In genomic region chr19:2415973-2416319, GRCh38 we compare ENCODE assay signal across 26 cellular contexts. TPM values are rescaled to one million over a fixed set of nuclear protein-coding genes. Genes with fewer than 3 reads are reported as not detected.
A peak's percentile ranks its signal among the peaks of the same experiment; 100 is the strongest.
DNase-seq lines count a peak whose midpoint lies in the region; ATAC-seq, FAIRE-seq and TF ChIP-seq lines count a peak whose summit lies in the region.
"Had no signal": no experiment of that assay in that cellular context is flagged by ENCODE, and none has a peak within 500 bp of the region (broad histone marks: within the 10 kb centered on the region; RNA-seq: fewer than 3 reads in every experiment).

No MANE protein-coding gene starts in this region.

- H2AFZ ChIP-seq in K562 (ENCODE audit: low read depth, low read length): no peak overlapping the region
- H2AFZ ChIP-seq: GM23248 had no signal

- peaks cover 64% of the 10 kb centered on the region for H3K4me1 ChIP-seq in BLaER1
- H3K4me1 ChIP-seq in HEK293 (ENCODE audit: control insufficient read depth, insufficient read depth, low read length): no peaks in the 10 kb centered on the region
- H3K4me1 ChIP-seq in K562 (replicated peaks in 1 of 2; ENCODE audit: control insufficient read depth in 2 of 2, insufficient read depth in 2 of 2, low read length in 2 of 2): peaks cover 0 to 16% of the 10 kb centered on the region in 2 experiments; a peak in 2 of 5 replicates
- H3K4me1 ChIP-seq in left lung: no peaks in the 10 kb centered on the region
- no peaks in the 10 kb centered on the region for H3K4me1 ChIP-seq in lower lobe of right lung
- no peaks in the 10 kb centered on the region for H3K4me1 ChIP-seq in thyroid gland

- no peak for FAIRE-seq in K562 (lab: Jason Lieb, UNC)
- FAIRE-seq: GM12878, H54, HTR-8/SVneo had no signal

- ATAC-seq in K562: no peak
- peak; percentile 17 for ATAC-seq in left colon
- ATAC-seq in left lung: no peak
- ATAC-seq in activated naive CD4-positive, alpha-beta T cell treated with anti-CD3 and anti-CD28 coated beads, Interleukin-2, amount 50 U/mL, for 72 hours: no peak
- ATAC-seq in lower lobe of right lung: no peak

- peaks cover 8% of the 10 kb centered on the region for H3K9me3 ChIP-seq in BLaER1
- H3K9me3 ChIP-seq in HEK293 (ENCODE audit: control insufficient read depth, insufficient read depth, low read depth, low read length): no peaks in the 10 kb centered on the region
- H3K9me3 ChIP-seq in K562 (replicated peaks; ENCODE audit: control insufficient read depth, insufficient read depth, low read depth, low read length): no peaks in the 10 kb centered on the region
- no peaks in the 10 kb centered on the region for H3K9me3 ChIP-seq in left lung
- no peaks in the 10 kb centered on the region for H3K9me3 ChIP-seq in lower lobe of right lung
- H3K9me3 ChIP-seq in thyroid gland: no peaks in the 10 kb centered on the region

- H3K9ac ChIP-seq in BLaER1: peak overlapping the region; percentile 38; the same call in 1 of the 2 replicates
- no peak overlapping the region for H3K9ac ChIP-seq in K562 (ENCODE audit: insufficient read depth in 1 of 2, low read depth in 2 of 2, low read length in 2 of 2)
- H3K9ac ChIP-seq: GM23248, KMS-11 had no signal

- no peaks in the 10 kb centered on the region for H3K36me3 Mint-ChIP-seq in activated naive CD4-positive, alpha-beta T cell treated with anti-CD3 and anti-CD28 coated beads, Interleukin-2, amount 50 U/mL, for 72 hours

- H4K20me1 ChIP-seq in BLaER1 (no peaks in the 10 kb centered on the region; the same call in 1 of the 2 replicates), K562 (replicated peaks; ENCODE audit: control insufficient read depth, insufficient read depth, low read length) (no peaks in the 10 kb centered on the region)

- in situ Hi-C loops in K562 (cut with MboI): no loop called here

- intact Hi-C loops in K562 (cut with micrococcal nuclease) (no loop called here), left colon (cut with DNase I, micrococcal nuclease) (no loop called here), left lung (cut with DNase I) (no loop called here), lower lobe of right lung (cut with DNase I) (no loop called here), thyroid gland (cut with DNase I) (no loop called here)

- no peak overlapping the region for H3K4me3 ChIP-seq in BLaER1
- H3K4me3 ChIP-seq in HEK293 (ENCODE audit: low read depth, low read length): no peak overlapping the region
- H3K4me3 ChIP-seq in K562: no peak overlapping the region
- no peak overlapping the region for H3K4me3 ChIP-seq in left lung
- H3K4me3 ChIP-seq in lower lobe of right lung: no peak overlapping the region
- no peak overlapping the region for H3K4me3 ChIP-seq in thyroid gland (replicated peaks in 1 of 3)
- H3K4me3 ChIP-seq: GM12878, GM23248 had no signal

- peak overlapping the region; percentile 57 for H3K27ac ChIP-seq in BLaER1
- H3K27ac ChIP-seq in HEK293 (ENCODE audit: extremely low read depth, low read depth, low read length): no peak overlapping the region
- no peak overlapping the region for H3K27ac ChIP-seq in K562 (ENCODE audit: extremely low read depth, low read depth, low read length)
- H3K27ac ChIP-seq in left lung: no peak overlapping the region
- no peak overlapping the region for H3K27ac ChIP-seq in lower lobe of right lung
- no peak overlapping the region for H3K27ac ChIP-seq in thyroid gland
- H3K27ac ChIP-seq: GM23248, KMS-11 had no signal

- no peaks in the 10 kb centered on the region for H3K9me3 Mint-ChIP-seq in activated naive CD4-positive, alpha-beta T cell treated with anti-CD3 and anti-CD28 coated beads, Interleukin-2, amount 50 U/mL, for 72 hours
- H3K9me3 Mint-ChIP-seq: CD8-positive, alpha-beta memory T cell had no signal

- H3K4me2 ChIP-seq in BLaER1 (peak overlapping the region; percentile 70), K562 (ENCODE audit: insufficient read depth, low read length) (no peak overlapping the region)
- H3K4me2 ChIP-seq: KMS-11 had no signal

- H3K36me3 ChIP-seq in BLaER1 (peaks cover 33% of the 10 kb centered on the region), HEK293 (ENCODE audit: control insufficient read depth in 2 of 2, insufficient read depth in 1 of 2, low read length in 2 of 2) (peaks cover 0 to 11% of the 10 kb centered on the region in 2 experiments; a peak in 1 of 3 replicates), K562 (ENCODE audit: control insufficient read depth, insufficient read depth, low read length) (peaks cover 32% of the 10 kb centered on the region; the same call in 1 of the 3 replicates), left lung (peaks cover 0 to 9% of the 10 kb centered on the region in 2 donors), lower lobe of right lung (no peaks in the 10 kb centered on the region), thyroid gland (no peaks in the 10 kb centered on the region)

- no peak overlapping the region for H3K27ac Mint-ChIP-seq in activated naive CD4-positive, alpha-beta T cell treated with anti-CD3 and anti-CD28 coated beads, Interleukin-2, amount 50 U/mL, for 72 hours
- H3K27ac Mint-ChIP-seq: HFFc6 had no signal

- TF ChIP-seq EP300 in K562 (IDR thresholded peaks at IDR 0.05; ENCODE audit: low read length): no peak

- POLR2A ChIA-PET in HEK293 (lab: Yijun Ruan, JAX) (interaction anchor here (1.1 kb wide), 1 partner anchor 60 kb away, joined by 3 read pairs; the partner anchor contains the start of gene GADD45B), K562 (lab: Yijun Ruan, JAX) (interaction anchor here (0.6 kb wide), 1 partner anchor 1658 kb away, joined by 3 read pairs; no protein-coding TSS in a partner anchor)

- CTCF ChIA-PET in HEK293 (lab: Yijun Ruan, JAX) (interaction anchor here (0.7 kb wide), 1 partner anchor 9 kb away, joined by 3 read pairs; no protein-coding TSS in a partner anchor), K562 (lab: Yijun Ruan, JAX; ENCODE audit: low intra/inter-chr PET ratio) (no interaction called here)

- H3K27me3 ChIP-seq in BLaER1: no peaks in the 10 kb centered on the region
- no peaks in the 10 kb centered on the region for H3K27me3 ChIP-seq in K562 (ENCODE audit: control insufficient read depth in 2 of 2, insufficient read depth in 2 of 2, low read length in 2 of 2)
- no peaks in the 10 kb centered on the region for H3K27me3 ChIP-seq in left lung
- H3K27me3 ChIP-seq in lower lobe of right lung (ENCODE audit: low read depth): no peaks in the 10 kb centered on the region
- no peaks in the 10 kb centered on the region for H3K27me3 ChIP-seq in thyroid gland

- TF ChIP-seq POLR2A in K562 (conservative IDR thresholded peaks at IDR 0.05) (no peak), thyroid gland (IDR thresholded peaks at IDR 0.05) (no peak)

- no peaks in the 10 kb centered on the region; the same call in 2 of the 3 replicates for H3K79me2 ChIP-seq in K562 (ENCODE audit: control insufficient read depth, insufficient read depth, low read length)

- DNase-seq in K562 (ENCODE audit: extremely low read depth in 1 of 4, low spot score in 3 of 4) (no peak), left colon (no peak), left lung (no peak), lower lobe of right lung (no peak), thyroid gland (no peak)
- DNase-seq in activated naive CD4-positive, alpha-beta T cell treated with anti-CD3 and anti-CD28 coated beads, Interleukin-2, amount 50 U/mL, for 72 hours (ENCODE audit: low spot score in 2 of 2): no peak
- DNase-seq: 8988T; C1 segment of cervical spinal cord; CD4-positive, CD25-positive, alpha-beta regulatory T cell; CD8-positive, alpha-beta memory T cell; COR-L47; DMS 273 treated with DMSO at 0.1 percent for 48 hours; DMS53; DND-41; EL; GM23248; HCEC 1CT; HFFc6 had no signal

- TF ChIP-seq CTCF in HEK293 (tag by site-specific recombination; IDR thresholded peaks at IDR 0.05) (no peak), K562 (IDR thresholded peaks at IDR 0.05 in 2 of 3, conservative IDR thresholded peaks at IDR 0.05 in 1 of 3; ENCODE audit: insufficient read depth in 2 of 3, low read depth in 1 of 3, low read length in 3 of 3) (no peak), left lung (IDR thresholded peaks at IDR 0.05) (no peak), lower lobe of right lung (IDR thresholded peaks at IDR 0.05) (no peak), thyroid gland (IDR thresholded peaks at IDR 0.05) (no peak)

- BruUV-seq in K562 (replicated peaks; lab: Mats Ljungman, UMichigan): no TSS peak

- TF ChIP-seq RAD21 in K562 (CRISPR knock-in tag; conservative IDR thresholded peaks at IDR 0.05 in 1 of 2, IDR thresholded peaks at IDR 0.05 in 1 of 2): no peak

- no peaks in the 10 kb centered on the region for H3K9me1 ChIP-seq in K562 (ENCODE audit: control insufficient read depth, insufficient read depth, low read length)

- WGBS in K562 (ENCODE audit: insufficient coverage, low coverage, missing lambda C conversion rate): 83% methylated on average over 5 of the region's 6 CpGs
- WGBS in thyroid gland, 2 donors: 73 to 81% methylated on average over 4 to 5 of the region's 6 CpGs

RNA-seq across cellular contexts. Expression of gene TIMM13, which starts 11.4 kb away (rescaled TPM):
- 33.4 and 83.5 TPM in 2 replicates for total RNA-seq in K562 (2011; cell fraction: chromatin; rRNA removed; ENCODE audit: low replicate concordance)
- 50.0 and 67.9 TPM in 2 replicates for total RNA-seq in K562 (2011; cell fraction: nucleolus; rRNA removed)
- 30.1 and 33.7 TPM in 2 replicates for total RNA-seq in K562 (2011; cell fraction: nucleoplasm; rRNA removed)
- total RNA-seq in K562 (2014; rRNA removed) (112 and 140 TPM in 2 replicates), K562 (2014; rRNA removed; fragmentation: Illumina TruSeq; extraction: Trizol) (13.8 and 18.7 TPM in 2 replicates), K562 (2015; rRNA removed; fragmentation: Illumina TruSeq; extraction: Trizol) (81.1 and 90.4 TPM in 2 replicates), K562 (2021) (215 and 235 TPM in 2 replicates), left colon (100 to 1,000 TPM in 1 of 2 donors, 10 to 100 TPM in 1; 90.2 to 129 TPM), left lung (10 to 100 TPM; 69.1 to 98.0 TPM), lower lobe of right lung (53.3 TPM), thyroid gland (10 to 100 TPM; 27.4 to 52.9 (median 45.0) TPM)
- polyA plus RNA-seq in K562 (2011; rRNA removed) (35.0 and 50.3 TPM in 2 replicates), K562 (2014; fragmentation: Illumina TruSeq; extraction: Trizol) (20.3 and 68.0 TPM in 2 replicates), K562 (2014; fragmentation: Nextera tagmentation; extraction: Ambion mirVana) (10 to 100 TPM; 17.6 to 71.8 TPM), K562 (2014; rRNA removed) (105 and 132 TPM in 2 replicates)
- polyA plus RNA-seq in K562 (2011; cell fraction: cytosol; rRNA removed): 77.5 and 236 TPM in 2 replicates
- 41.8 and 63.1 TPM in 2 replicates for polyA plus RNA-seq in K562 (2011; cell fraction: nucleus; rRNA removed)
- polyA plus RNA-seq in K562 (2012): 83.8 and 112 TPM in 2 replicates
- 4.1 and 9.6 TPM in 2 replicates for polyA minus RNA-seq in K562 (2011; rRNA and poly(A)+ RNA removed)
- polyA minus RNA-seq in K562 (2011; cell fraction: cytosol; rRNA and poly(A)+ RNA removed): 27.2 and 34.0 TPM in 2 replicates
- 18.0 and 20.1 TPM in 2 replicates for polyA minus RNA-seq in K562 (2011; cell fraction: nucleus; rRNA and poly(A)+ RNA removed)
- 100 to 1,000 TPM in 1 of 2 donors, 10 to 100 TPM in 1; 46.5 to 103 TPM for total RNA-seq in activated naive CD4-positive, alpha-beta T cell treated with anti-CD3 and anti-CD28 coated beads, Interleukin-2, amount 50 U/mL, for 72 hours

RNA-seq across cellular contexts. Expression of gene LMNB2, which starts 40.8 kb away (rescaled TPM):
- 40.1 and 85.1 TPM in 2 replicates for total RNA-seq in K562 (2011; cell fraction: chromatin; rRNA removed; ENCODE audit: low replicate concordance)
- total RNA-seq in K562 (2011; cell fraction: nucleolus; rRNA removed): 40.9 and 42.2 TPM in 2 replicates
- 35.7 and 48.3 TPM in 2 replicates for total RNA-seq in K562 (2011; cell fraction: nucleoplasm; rRNA removed)
- total RNA-seq in K562 (2014; rRNA removed) (133 and 141 TPM in 2 replicates), K562 (2014; rRNA removed; fragmentation: Illumina TruSeq; extraction: Trizol) (46.8 and 52.9 TPM in 2 replicates), K562 (2015; rRNA removed; fragmentation: Illumina TruSeq; extraction: Trizol) (105 and 106 TPM in 2 replicates), K562 (2021) (98.3 and 123 TPM in 2 replicates), left colon (10 to 100 TPM; 23.6 to 43.9 TPM), left lung (10 to 100 TPM; 35.1 to 40.5 TPM), lower lobe of right lung (20.9 TPM), thyroid gland (10 to 100 TPM; 14.4 to 34.6 (median 27.6) TPM)
- polyA plus RNA-seq in K562 (2011; rRNA removed) (90.3 and 94.7 TPM in 2 replicates), K562 (2014; fragmentation: Illumina TruSeq; extraction: Trizol) (117 and 161 TPM in 2 replicates), K562 (2014; fragmentation: Nextera tagmentation; extraction: Ambion mirVana) (under 1 TPM; 0.48 to 0.71 TPM), K562 (2014; rRNA removed) (94.5 and 105 TPM in 2 replicates)
- 191 and 212 TPM in 2 replicates for polyA plus RNA-seq in K562 (2011; cell fraction: cytosol; rRNA removed)
- polyA plus RNA-seq in K562 (2011; cell fraction: nucleus; rRNA removed): 59.1 and 76.5 TPM in 2 replicates
- polyA plus RNA-seq in K562 (2012): 58.8 and 94.2 TPM in 2 replicates
- polyA minus RNA-seq in K562 (2011; rRNA and poly(A)+ RNA removed): 57.4 and 85.2 TPM in 2 replicates
- polyA minus RNA-seq in K562 (2011; cell fraction: cytosol; rRNA and poly(A)+ RNA removed): 48.5 and 69.4 TPM in 2 replicates
- 10.8 and 13.6 TPM in 2 replicates for polyA minus RNA-seq in K562 (2011; cell fraction: nucleus; rRNA and poly(A)+ RNA removed)
- total RNA-seq in activated naive CD4-positive, alpha-beta T cell treated with anti-CD3 and anti-CD28 coated beads, Interleukin-2, amount 50 U/mL, for 72 hours: 10 to 100 TPM; 46.7 to 94.0 TPM

RNA-seq across cellular contexts. Expression of gene TMPRSS9, which starts 55.9 kb away (rescaled TPM):
- total RNA-seq in K562 (2011; cell fraction: chromatin; rRNA removed; ENCODE audit: low replicate concordance): 1.7 TPM in 1 of 2 replicates, not detected in the other
- total RNA-seq in K562 (2011; cell fraction: nucleolus; rRNA removed): 0.33 and 0.66 TPM in 2 replicates
- total RNA-seq in K562 (2011; cell fraction: nucleoplasm; rRNA removed): 0.15 TPM in 1 of 2 replicates, not detected in the other
- not detected in 2 replicates for total RNA-seq in K562 (2014; rRNA removed)
- not detected in 2 replicates for total RNA-seq in K562 (2014; rRNA removed; fragmentation: Illumina TruSeq; extraction: Trizol)
- not detected in 2 replicates for total RNA-seq in K562 (2015; rRNA removed; fragmentation: Illumina TruSeq; extraction: Trizol)
- total RNA-seq in K562 (2021): 0.11 TPM in 1 of 2 replicates, not detected in the other
- polyA plus RNA-seq in K562 (2011; rRNA removed): 0.01 TPM in 1 of 2 replicates, not detected in the other
- 0.03 TPM in 1 of 2 replicates, not detected in the other for polyA plus RNA-seq in K562 (2011; cell fraction: cytosol; rRNA removed)
- 0.04 and 0.24 TPM in 2 replicates for polyA plus RNA-seq in K562 (2011; cell fraction: nucleus; rRNA removed)
- polyA plus RNA-seq in K562 (2012): 0.34 and 2.1 TPM in 2 replicates
- not detected in 2 replicates for polyA plus RNA-seq in K562 (2014; fragmentation: Illumina TruSeq; extraction: Trizol)
- polyA plus RNA-seq in K562 (2014; fragmentation: Nextera tagmentation; extraction: Ambion mirVana): not detected
- polyA plus RNA-seq in K562 (2014; rRNA removed): 0.03 TPM in 1 of 2 replicates, not detected in the other
- not detected in 2 replicates for polyA minus RNA-seq in K562 (2011; rRNA and poly(A)+ RNA removed)
- polyA minus RNA-seq in K562 (2011; cell fraction: cytosol; rRNA and poly(A)+ RNA removed): not detected in 2 replicates
- polyA minus RNA-seq in K562 (2011; cell fraction: nucleus; rRNA and poly(A)+ RNA removed): 0.11 TPM in 1 of 2 replicates, not detected in the other
- under 1 TPM; 0.25 to 0.34 TPM for total RNA-seq in left colon
- not detected for total RNA-seq in left lung
- not detected for total RNA-seq in activated naive CD4-positive, alpha-beta T cell treated with anti-CD3 and anti-CD28 coated beads, Interleukin-2, amount 50 U/mL, for 72 hours
- not detected for total RNA-seq in lower lobe of right lung
- total RNA-seq in thyroid gland: under 1 TPM in 2 of 4 donors, not detected in 2; 0.13 to 0.78 TPM
- total RNA-seq: A673; CD8-positive, alpha-beta memory T cell; GM12878; GM23248; HFFc6 had no signal
- polyA plus RNA-seq: AG04450; CD4-positive, CD25-positive, alpha-beta regulatory T cell; CD8-positive, alpha-beta memory T cell had no signal

RNA-seq across cellular contexts. Expression of gene GADD45B, which starts 60.0 kb away (rescaled TPM):
- 7.1 and 17.3 TPM in 2 replicates for total RNA-seq in K562 (2011; cell fraction: chromatin; rRNA removed; ENCODE audit: low replicate concordance)
- total RNA-seq in K562 (2011; cell fraction: nucleolus; rRNA removed): 18.6 and 27.0 TPM in 2 replicates
- total RNA-seq in K562 (2011; cell fraction: nucleoplasm; rRNA removed): 12.8 and 19.0 TPM in 2 replicates
- total RNA-seq in K562 (2014; rRNA removed) (3.9 and 4.1 TPM in 2 replicates), K562 (2014; rRNA removed; fragmentation: Illumina TruSeq; extraction: Trizol) (1.7 and 2.1 TPM in 2 replicates), K562 (2015; rRNA removed; fragmentation: Illumina TruSeq; extraction: Trizol) (1.9 and 2.0 TPM in 2 replicates), K562 (2021) (2.9 and 3.1 TPM in 2 replicates), left colon (10 to 100 TPM; 44.4 to 53.8 TPM), left lung (10 to 100 TPM; 54.0 to 73.5 TPM), lower lobe of right lung (89.9 TPM), thyroid gland (100 to 1,000 TPM; 148 to 250 (median 195) TPM)
- polyA plus RNA-seq in K562 (2011; rRNA removed) (2.7 and 4.7 TPM in 2 replicates), K562 (2014; fragmentation: Illumina TruSeq; extraction: Trizol) (0.79 and 1.0 TPM in 2 replicates), K562 (2014; fragmentation: Nextera tagmentation; extraction: Ambion mirVana) (under 1 TPM; 0.06 to 0.18 TPM), K562 (2014; rRNA removed) (2.5 and 2.7 TPM in 2 replicates)
- 5.2 and 6.5 TPM in 2 replicates for polyA plus RNA-seq in K562 (2011; cell fraction: cytosol; rRNA removed)
- 8.7 and 19.6 TPM in 2 replicates for polyA plus RNA-seq in K562 (2011; cell fraction: nucleus; rRNA removed)
- polyA plus RNA-seq in K562 (2012): 2.9 and 8.2 TPM in 2 replicates
- polyA minus RNA-seq in K562 (2011; rRNA and poly(A)+ RNA removed): 3.5 and 5.2 TPM in 2 replicates
- 4.3 and 18.2 TPM in 2 replicates for polyA minus RNA-seq in K562 (2011; cell fraction: cytosol; rRNA and poly(A)+ RNA removed)
- 17.8 and 31.2 TPM in 2 replicates for polyA minus RNA-seq in K562 (2011; cell fraction: nucleus; rRNA and poly(A)+ RNA removed)
- total RNA-seq in activated naive CD4-positive, alpha-beta T cell treated with anti-CD3 and anti-CD28 coated beads, Interleukin-2, amount 50 U/mL, for 72 hours: 10 to 100 TPM; 60.9 to 94.1 TPM
